In the genomic region with DNA sequence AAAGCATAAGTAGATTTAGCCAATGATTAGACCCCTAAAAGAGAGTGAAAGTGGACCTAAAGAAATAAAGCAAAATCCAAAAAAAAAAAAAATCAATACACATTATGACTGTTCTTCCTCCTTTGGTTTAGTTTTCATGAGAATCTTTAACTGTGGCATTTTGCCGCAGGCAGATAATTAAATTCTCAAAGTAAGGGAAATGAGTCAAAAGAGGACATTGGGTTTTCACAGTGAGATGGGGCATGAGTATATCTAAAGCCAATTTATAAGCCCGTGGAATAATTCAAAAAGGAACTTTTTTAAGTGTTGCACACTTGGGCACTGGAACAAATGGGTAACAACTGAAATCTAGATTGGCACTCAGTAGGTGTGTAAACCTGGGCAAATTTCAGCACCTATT, we compare ENCODE assay signal across 32 cellular contexts.
"Had no signal": no experiment of that assay in that cellular context is flagged by ENCODE, and none has a peak within 500 bp of the region (broad histone marks: within the 10 kb centered on the region; RNA-seq: fewer than 3 reads in every experiment).

No MANE protein-coding gene starts in this region.

- H3K4me3 ChIP-seq: colonic mucosa, MG63, Peyer's patch had no signal

- DNase-seq: activated CD4-positive, alpha-beta T cell treated with anti-CD3 and anti-CD28 coated beads, Interleukin-2, amount 10 ng/mL, durations not matched to agents 24 days and 14 days; activated CD4-positive, alpha-beta T cell treated with anti-CD3 and anti-CD28 coated beads, Interleukin-2, amount 50 U/mL, for 4 hours; activated CD8-positive, alpha-beta T cell treated with anti-CD3 and anti-CD28 coated beads for 36 hours; activated effector memory CD4-positive, alpha-beta T cell treated with anti-CD3 and anti-CD28 coated beads, Interleukin-2, amount 50 U/mL, for 16 hours; activated naive CD4-positive, alpha-beta T cell; activated naive CD4-positive, alpha-beta T cell treated with anti-CD3 and anti-CD28 coated beads, Interleukin-2, amount 50 U/mL, for 16 hours; activated naive CD8-positive, alpha-beta T cell treated with anti-CD3 and anti-CD28 coated beads for 36 hours; activated T-cell treated with anti-CD3 and anti-CD28 coated beads, Interleukin-2, amount 50 U/mL, for 1 hour; activated T-cell treated with anti-CD3 and anti-CD28 coated beads, Interleukin-2, amount 50 U/mL, for 72 hours; amniotic stem cell; aorta; brain microvascular endothelial cell; colonic mucosa; Karpas-422; MG63; NCI-H1048; NCI-H1105 treated with DMSO at 0.1 percent for 48 hours; NCI-H1436; NCI-H1694; NCI-H1930; NCI-H2081 treated with DMSO at 0.1 percent for 48 hours; NCI-H226; NCI-H446 treated with DMSO at 0.1 percent for 48 hours; NCI-H524; NK-92 treated with Interleukin-12 subunit alpha and Interleukin-12 subunit beta, amount 100 ng/mL, for 24 hours; Peyer's patch; SIG-M5; T1000 had no signal

- FAIRE-seq: TTC549 had no signal

- H3K27me3 ChIP-seq: brain microvascular endothelial cell, colonic mucosa, MG63, Peyer's patch had no signal

- H3K27ac ChIP-seq: brain microvascular endothelial cell, colonic mucosa, Peyer's patch, RWPE1 had no signal

- H3K9me3 ChIP-seq: colonic mucosa, MG63, Peyer's patch had no signal

- H3K4me1 ChIP-seq: colonic mucosa, Peyer's patch had no signal

- ATAC-seq: activated CD8-positive, alpha-beta T cell treated with anti-CD3 and anti-CD28 coated beads for 36 hours; activated T-cell treated with anti-CD3 and anti-CD28 coated beads, Interleukin-2, amount 50 U/mL, for 72 hours; activated T-helper 17 cell treated with anti-CD3 and anti-CD28 coated beads, Interleukin-2, amount 50 U/mL, for 72 hours; Right ventricle myocardium inferior had no signal

- H3K36me3 ChIP-seq: brain microvascular endothelial cell, colonic mucosa, MG63, Peyer's patch had no signal
